ENCODE assay signal across 8 cellular contexts in genomic region chr9:133792721-133793470, GRCh38. TPM values are rescaled to one million over a fixed set of nuclear protein-coding genes. Genes with fewer than 3 reads are reported as not detected.
DNase-seq lines count a peak whose midpoint lies in the region; ATAC-seq and TF ChIP-seq lines count a peak whose summit lies in the region.

No MANE protein-coding gene starts in this region.

- peak; percentile 81 for DNase-seq in DMS 273 (lab: John Stamatoyannopoulos, UW; ENCODE audit: unreplicated experiment)
- no peak for DNase-seq in DMS 273 treated with DMSO at 0.1 percent for 48 hours (lab: John Stamatoyannopoulos, UW)
- peak; percentile 80 for DNase-seq in HEK293T (ENCODE audit: extremely low spot score)
- DNase-seq in NT2/D1 (ENCODE audit: low read depth, low spot score), result peak; percentile 20
- DNase-seq in activated T-cell treated with anti-CD3 and anti-CD28 coated beads, Interleukin-2, amount 50 U/mL, for 1 hour, result peak; percentile 61
- DNase-seq in fibroblast of gingiva (ENCODE audit: low read depth), result peak; percentile 66
- DNase-seq in natural killer cell treated with Interleukin-12 subunit alpha and Interleukin-12 subunit beta and Interleukin-15 and Interleukin-18, amount 100 ng/mL, for 72 hours (ENCODE audit: low spot score), result peak; percentile 76
- DNase-seq in stimulated activated naive CD8-positive, alpha-beta T cell treated with anti-CD3 and anti-CD28 coated beads, Interleukin-15, Interleukin-2, amounts not matched to agents 100 U/mL and 50 U/mL, for 24 hours, result peak; percentile 68

- no peak overlapping the region for H3K27ac Mint-ChIP-seq in natural killer cell treated with Interleukin-12 subunit alpha and Interleukin-12 subunit beta and Interleukin-15 and Interleukin-18, amount 100 ng/mL, for 72 hours

- H3K36me3 Mint-ChIP-seq in natural killer cell treated with Interleukin-12 subunit alpha and Interleukin-12 subunit beta and Interleukin-15 and Interleukin-18, amount 100 ng/mL, for 72 hours, result no peaks in the 10 kb centered on the region

- no peaks in the 10 kb centered on the region for H3K9me3 Mint-ChIP-seq in natural killer cell treated with Interleukin-12 subunit alpha and Interleukin-12 subunit beta and Interleukin-15 and Interleukin-18, amount 100 ng/mL, for 72 hours

- H3K4me1 ChIP-seq in NT2/D1 (ENCODE audit: insufficient read depth, insufficient read length), result peaks cover 11% of the 10 kb centered on the region

- no peak overlapping the region for H3K4me3 ChIP-seq in NT2/D1 (ENCODE audit: insufficient read length, low read depth)

- CTCF ChIA-PET in HEK293T (lab: Yijun Ruan, JAX), result interaction anchor here (0.6 to 2.0 kb wide), 2 partner anchors 201 to 683 kb away, joined by 3 to 9 read pairs; no protein-coding TSS in a partner anchor

- peaks cover 0 to 6% of the 10 kb centered on the region in 2 donors for H3K27me3 Mint-ChIP-seq in natural killer cell treated with Interleukin-12 subunit alpha and Interleukin-12 subunit beta and Interleukin-15 and Interleukin-18, amount 100 ng/mL, for 72 hours

- H3K9ac ChIP-seq in NT2/D1 (ENCODE audit: insufficient read length, low read depth), result no peak overlapping the region

- POLR2A ChIA-PET in HEK293T (lab: Yijun Ruan, JAX), result no interaction called here

- peaks cover 78% of the 10 kb centered on the region for H3K36me3 ChIP-seq in NT2/D1 (ENCODE audit: insufficient read depth, insufficient read length, low read length)

- H3K9me3 ChIP-seq in NT2/D1 (ENCODE audit: insufficient read depth, low read length), result no peaks in the 10 kb centered on the region

- H3K4me1 Mint-ChIP-seq in natural killer cell treated with Interleukin-12 subunit alpha and Interleukin-12 subunit beta and Interleukin-15 and Interleukin-18, amount 100 ng/mL, for 72 hours (ENCODE audit: low read depth in 2 of 2), result peaks cover 7 to 8% of the 10 kb centered on the region in 2 donors

- peak; percentile 76 to 85 for ATAC-seq in natural killer cell treated with Interleukin-12 subunit alpha and Interleukin-12 subunit beta and Interleukin-15 and Interleukin-18, amount 100 ng/mL, for 72 hours
- peak; percentile 68 for ATAC-seq in stimulated activated naive CD8-positive, alpha-beta T cell treated with anti-CD3 and anti-CD28 coated beads, Interleukin-15, Interleukin-2, amounts not matched to agents 100 U/mL and 50 U/mL, for 24 hours

- H3K4me3 Mint-ChIP-seq in natural killer cell treated with Interleukin-12 subunit alpha and Interleukin-12 subunit beta and Interleukin-15 and Interleukin-18, amount 100 ng/mL, for 72 hours, result no peak overlapping the region

- no peaks in the 10 kb centered on the region for H3K27me3 ChIP-seq in NT2/D1 (ENCODE audit: insufficient read depth, insufficient read length)

TF ChIP-seq in HEK293T, 16 proteins besides CTCF, POLR2A, EP300 and RAD21:
- no peak for TF ChIP-seq ZNF384 (IDR thresholded peaks at IDR 0.05)
- no peak for TF ChIP-seq BHLHE40 (IDR thresholded peaks at IDR 0.05; ENCODE audit: borderline replicate concordance)
- TF ChIP-seq CTBP1 (IDR thresholded peaks at IDR 0.05; ENCODE audit: borderline replicate concordance), result no peak
- no peak for TF ChIP-seq SP1 (IDR thresholded peaks at IDR 0.05)
- no peak for TF ChIP-seq FOXM1 (IDR thresholded peaks at IDR 0.05; ENCODE audit: borderline replicate concordance)
- no peak for TF ChIP-seq PKNOX1 (IDR thresholded peaks at IDR 0.05)
- TF ChIP-seq HDGF (IDR thresholded peaks at IDR 0.05; ENCODE audit: borderline replicate concordance), result no peak

RNA-seq across cellular contexts. Expression of gene SARDH, which starts 54.7 kb away (rescaled TPM):
- total RNA-seq in natural killer cell treated with Interleukin-12 subunit alpha and Interleukin-12 subunit beta and Interleukin-15 and Interleukin-18, amount 100 ng/mL, for 72 hours, result under 1 TPM; 0.36 to 0.38 TPM
